25 cellular contexts compared by ENCODE assay signal in the genomic region with DNA sequence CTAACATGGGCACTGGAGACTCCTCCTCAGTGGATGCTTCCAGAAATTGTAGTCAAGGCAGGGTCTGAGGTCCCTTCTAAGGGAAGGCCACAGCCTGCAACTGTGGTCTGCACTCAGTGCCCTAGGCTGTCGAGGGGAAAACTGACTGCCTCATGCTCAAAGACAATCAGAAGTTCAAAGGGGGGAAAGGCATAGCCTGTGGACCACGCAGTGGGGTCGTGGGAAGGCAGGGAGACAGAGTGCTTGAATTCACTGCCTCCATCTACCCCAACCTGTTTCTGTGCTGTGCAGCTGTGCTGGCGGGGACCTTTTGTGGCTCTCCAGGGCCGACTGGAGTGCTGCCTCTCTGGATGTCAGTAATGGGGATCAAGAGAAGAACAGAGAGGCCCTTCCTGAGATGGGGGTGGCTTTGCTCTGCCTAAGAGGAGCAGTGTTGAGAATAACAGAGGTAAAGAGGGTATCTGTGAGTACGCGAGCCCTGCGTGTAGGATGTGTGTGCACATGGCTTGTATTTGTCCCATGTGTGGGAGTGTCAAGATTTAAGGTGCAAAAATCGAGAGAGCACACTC. TPM values are rescaled to one million over a fixed set of nuclear protein-coding genes. Genes with fewer than 3 reads are reported as not detected.
"Had no signal": no experiment of that assay in that cellular context is flagged by ENCODE, and none has a peak within 500 bp of the region (broad histone marks: within the 10 kb centered on the region; RNA-seq: fewer than 3 reads in every experiment).

No MANE protein-coding gene starts in this region.

- H3K4me1 Mint-ChIP-seq: activated CD4-positive, alpha-beta T cell treated with anti-CD3 and anti-CD28 coated beads, Interleukin-2, amount 10 ng/mL, durations not matched to agents 7 days and 5 days had no signal

- H3K36me3 Mint-ChIP-seq: activated CD4-positive, alpha-beta memory T cell treated with anti-CD3 and anti-CD28 coated beads for 36 hours; activated naive CD8-positive, alpha-beta T cell; brain had no signal

- DNase-seq: activated CD4-positive, alpha-beta memory T cell treated with anti-CD3 and anti-CD28 coated beads for 36 hours; activated CD4-positive, alpha-beta T cell treated with anti-CD3 and anti-CD28 coated beads, Interleukin-2, amount 10 ng/mL, durations not matched to agents 7 days and 5 days; activated CD4-positive, CD25-positive, alpha-beta regulatory T cell; activated CD8-positive, alpha-beta memory T cell treated with anti-CD3 and anti-CD28 coated beads for 24 hours; activated effector memory CD4-positive, alpha-beta T cell treated with Interleukin-2 at 50 U/mL for 16 hours; activated naive CD4-positive, alpha-beta T cell treated with Interleukin-2 at 50 U/mL for 16 hours; amygdala; Karpas-422; MM.1S; NCI-H1105; NCI-H1436 treated with DMSO at 0.1 percent for 48 hours; NCI-H187; NCI-H2081 treated with DMSO at 0.1 percent for 48 hours; NCI-H446; NCI-H524; Right ventricle myocardium superior; SJCRH30; SK-N-SH; T-helper 1 cell had no signal

- H3K4me2 ChIP-seq: SK-N-SH had no signal

- H3K9me3 ChIP-seq: Peyer's patch, SJCRH30, SK-N-SH had no signal

- H3K27ac ChIP-seq: Peyer's patch, RWPE1, SJCRH30, VCaP had no signal

- H3K4me3 Mint-ChIP-seq: activated CD4-positive, alpha-beta memory T cell treated with anti-CD3 and anti-CD28 coated beads for 36 hours; activated CD4-positive, alpha-beta T cell treated with anti-CD3 and anti-CD28 coated beads, Interleukin-2, amount 10 ng/mL, durations not matched to agents 7 days and 5 days; activated naive CD8-positive, alpha-beta T cell; brain had no signal

- H3K4me1 ChIP-seq: Peyer's patch, SJCRH30 had no signal

- H3K27ac Mint-ChIP-seq: activated CD4-positive, alpha-beta memory T cell treated with anti-CD3 and anti-CD28 coated beads for 36 hours; activated CD4-positive, alpha-beta T cell treated with anti-CD3 and anti-CD28 coated beads, Interleukin-2, amount 10 ng/mL, durations not matched to agents 7 days and 5 days; activated naive CD8-positive, alpha-beta T cell; brain had no signal

- H3K36me3 ChIP-seq: Peyer's patch, SJCRH30 had no signal

- H3K9ac ChIP-seq: SK-N-SH had no signal

- H3K27me3 ChIP-seq: Peyer's patch, SJCRH30 had no signal

- H3K4me3 ChIP-seq: Peyer's patch, SJCRH30 had no signal

- H3K9me3 Mint-ChIP-seq: activated CD4-positive, alpha-beta memory T cell treated with anti-CD3 and anti-CD28 coated beads for 36 hours; activated CD4-positive, alpha-beta T cell treated with anti-CD3 and anti-CD28 coated beads, Interleukin-2, amount 10 ng/mL, durations not matched to agents 7 days and 5 days; brain had no signal

RNA-seq across cellular contexts. Expression of a gene that starts 41.8 kb away (rescaled TPM):
- total RNA-seq: activated CD4-positive, alpha-beta memory T cell treated with anti-CD3 and anti-CD28 coated beads for 36 hours; activated CD4-positive, alpha-beta T cell treated with anti-CD3 and anti-CD28 coated beads, Interleukin-2, amount 10 ng/mL, durations not matched to agents 7 days and 5 days; SJCRH30; T-helper 2 cell treated with Interferon-gamma antibody and Interleukin-4, amounts not matched to agents 100 ng/mL and 5 ng/mL, for 36 hours had no signal
